26 cellular contexts compared by ENCODE assay signal in the genomic region with DNA sequence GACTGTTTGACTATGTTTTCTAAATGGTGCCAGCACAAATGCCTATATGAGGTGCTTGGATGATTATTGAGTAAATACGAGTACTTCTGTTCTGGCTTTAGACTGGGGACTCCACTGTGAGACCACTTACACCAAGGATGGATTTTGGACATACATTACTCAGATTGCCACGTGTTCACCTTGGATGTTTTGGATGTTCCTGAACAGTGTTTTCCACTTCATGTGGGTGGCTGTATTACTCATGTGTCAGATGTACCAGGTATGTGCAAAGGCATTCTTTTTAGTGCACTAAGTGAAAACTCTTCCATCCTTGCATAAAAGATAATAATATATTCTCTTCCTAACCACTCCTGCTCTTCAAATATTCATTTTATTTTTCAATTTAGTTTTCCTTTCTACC.
"Had no signal": no experiment of that assay in that cellular context is flagged by ENCODE, and none has a peak within 500 bp of the region (broad histone marks: within the 10 kb centered on the region; RNA-seq: fewer than 3 reads in every experiment).

No MANE protein-coding gene starts in this region.

- H3K4me1 ChIP-seq: ascending aorta had no signal

- H3K27me3 ChIP-seq: ascending aorta, MG63 had no signal

- H3K9me3 ChIP-seq: ascending aorta, MG63 had no signal

- H3K27ac ChIP-seq: ascending aorta, SK-N-MC had no signal

- H3K27ac Mint-ChIP-seq: activated CD4-positive, alpha-beta T cell treated with anti-CD3 and anti-CD28 coated beads, Interleukin-2, amount 10 ng/mL, durations not matched to agents 24 days and 14 days; activated CD8-positive, alpha-beta T cell treated with anti-CD3 and anti-CD28 coated beads for 36 hours; activated naive CD4-positive, alpha-beta T cell treated with anti-CD3 and anti-CD28 coated beads, Interleukin-2, amount 50 U/mL, for 24 hours; activated naive CD8-positive, alpha-beta T cell treated with anti-CD3 and anti-CD28 coated beads, Interleukin-2, amount 10 ng/mL, durations not matched to agents 7 days and 5 days; activated T-helper 2 cell treated with anti-CD3 and anti-CD28 coated beads, Interferon-gamma antibody, Interleukin-2, Interleukin-4, amounts not matched to agents 10 μg/mL and 5 μg/mL and 100 μg/mL, durations not matched to agents 14 hours and 24 hours and 36 hours had no signal

- ATAC-seq: activated CD8-positive, alpha-beta T cell treated with anti-CD3 and anti-CD28 coated beads for 36 hours had no signal

- H3K27me3 Mint-ChIP-seq: activated CD4-positive, alpha-beta T cell treated with anti-CD3 and anti-CD28 coated beads, Interleukin-2, amount 10 ng/mL, durations not matched to agents 24 days and 14 days; activated CD8-positive, alpha-beta T cell treated with anti-CD3 and anti-CD28 coated beads for 36 hours; activated naive CD4-positive, alpha-beta T cell treated with anti-CD3 and anti-CD28 coated beads, Interleukin-2, amount 50 U/mL, for 24 hours; activated naive CD8-positive, alpha-beta T cell treated with anti-CD3 and anti-CD28 coated beads, Interleukin-2, amount 10 ng/mL, durations not matched to agents 7 days and 5 days had no signal

- DNase-seq: activated CD4-positive, alpha-beta T cell treated with anti-CD3 and anti-CD28 coated beads, Interleukin-2, amount 10 ng/mL, durations not matched to agents 24 days and 14 days; activated CD4-positive, alpha-beta T cell treated with anti-CD3 and anti-CD28 coated beads, Interleukin-2, amount 50 U/mL, for 4 hours; activated CD8-positive, alpha-beta T cell treated with anti-CD3 and anti-CD28 coated beads for 36 hours; activated gamma-delta T cell; activated naive CD4-positive, alpha-beta T cell treated with Interleukin-2 at 50 U/mL for 16 hours; activated naive CD8-positive, alpha-beta T cell treated with anti-CD3 and anti-CD28 coated beads, Interleukin-2, amount 10 ng/mL, durations not matched to agents 7 days and 5 days; activated T-cell treated with anti-CD3 and anti-CD28 coated beads, Interleukin-2, amount 50 U/mL, for 1 hour; amygdala; central memory CD4-positive, alpha-beta T cell; Kasumi-1; KG1; MG63; NCI-H1048; NCI-H1105 treated with DMSO at 0.1 percent for 48 hours; NCI-H1436; NCI-H1694; NCI-H1930; NCI-H2081 treated with DMSO at 0.1 percent for 48 hours; NCI-H345; NCI-H524 treated with DMSO at 0.1 percent for 48 hours; Right ventricle myocardium superior; T1000 had no signal

- H3K4me3 ChIP-seq: ascending aorta, MG63, SK-N-MC had no signal

- H3K4me3 Mint-ChIP-seq: activated CD4-positive, alpha-beta T cell treated with anti-CD3 and anti-CD28 coated beads, Interleukin-2, amount 10 ng/mL, durations not matched to agents 24 days and 14 days; activated CD8-positive, alpha-beta T cell treated with anti-CD3 and anti-CD28 coated beads for 36 hours; activated naive CD4-positive, alpha-beta T cell treated with anti-CD3 and anti-CD28 coated beads, Interleukin-2, amount 50 U/mL, for 24 hours; activated naive CD8-positive, alpha-beta T cell treated with anti-CD3 and anti-CD28 coated beads, Interleukin-2, amount 10 ng/mL, durations not matched to agents 7 days and 5 days had no signal

- H3K4me1 Mint-ChIP-seq: activated CD4-positive, alpha-beta T cell treated with anti-CD3 and anti-CD28 coated beads, Interleukin-2, amount 10 ng/mL, durations not matched to agents 24 days and 14 days; activated naive CD4-positive, alpha-beta T cell treated with anti-CD3 and anti-CD28 coated beads, Interleukin-2, amount 50 U/mL, for 24 hours; activated naive CD8-positive, alpha-beta T cell treated with anti-CD3 and anti-CD28 coated beads, Interleukin-2, amount 10 ng/mL, durations not matched to agents 7 days and 5 days had no signal

- H3K9me3 Mint-ChIP-seq: activated CD4-positive, alpha-beta T cell treated with anti-CD3 and anti-CD28 coated beads, Interleukin-2, amount 10 ng/mL, durations not matched to agents 24 days and 14 days; activated CD8-positive, alpha-beta T cell treated with anti-CD3 and anti-CD28 coated beads for 36 hours; activated naive CD4-positive, alpha-beta T cell treated with anti-CD3 and anti-CD28 coated beads, Interleukin-2, amount 50 U/mL, for 24 hours; activated naive CD8-positive, alpha-beta T cell treated with anti-CD3 and anti-CD28 coated beads, Interleukin-2, amount 10 ng/mL, durations not matched to agents 7 days and 5 days; activated T-helper 2 cell treated with anti-CD3 and anti-CD28 coated beads, Interferon-gamma antibody, Interleukin-2, Interleukin-4, amounts not matched to agents 10 μg/mL and 5 μg/mL and 100 μg/mL, durations not matched to agents 14 hours and 24 hours and 36 hours had no signal
